Comparison of ENCODE assay signal across 25 cellular contexts in the genomic region with DNA sequence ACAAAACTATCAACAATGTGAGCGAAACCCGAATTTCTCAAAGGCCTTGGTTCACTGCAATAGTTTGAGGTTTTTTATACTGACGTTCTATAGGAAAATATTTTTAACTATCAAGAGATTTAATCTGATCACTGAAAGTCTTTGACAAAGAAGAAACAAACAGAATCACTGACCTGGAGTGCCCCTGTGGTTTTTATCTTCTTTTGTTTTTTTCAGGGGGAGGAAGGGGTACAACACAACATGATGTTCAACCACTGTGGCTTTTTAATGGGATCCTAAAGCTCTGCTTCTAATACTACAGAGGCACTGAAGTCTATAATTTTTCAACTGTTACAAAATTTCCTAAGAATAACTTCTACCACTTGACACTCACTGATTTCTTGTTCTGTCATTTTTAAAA.
"Had no signal": no experiment of that assay in that cellular context is flagged by ENCODE, and none has a peak within 500 bp of the region (broad histone marks: within the 10 kb centered on the region; RNA-seq: fewer than 3 reads in every experiment).

No MANE protein-coding gene starts in this region.

- DNase-seq: activated CD4-positive, alpha-beta T cell treated with anti-CD3 and anti-CD28 coated beads for 36 hours; activated CD4-positive, CD25-positive, alpha-beta regulatory T cell; activated CD8-positive, alpha-beta memory T cell treated with anti-CD3 and anti-CD28 coated beads, Interleukin-2, amount 10 ng/mL, durations not matched to agents 7 days and 5 days; activated CD8-positive, alpha-beta T cell treated with anti-CD3 and anti-CD28 coated beads, Interleukin-2, amount 10 ng/mL, durations not matched to agents 7 days and 5 days; activated naive CD4-positive, alpha-beta T cell; activated T-cell treated with anti-CD3 and anti-CD28 coated beads, Interleukin-2, amount 50 U/mL, for 48 hours; cerebellar nuclear complex; colonic mucosa; effector CD8-positive, alpha-beta T cell; esophagus squamous epithelium; gastrocnemius medialis; glutamatergic neuron; left lung; lower lobe of right lung; mesendoderm; sigmoid colon; small intestine; stimulated activated CD4-positive, alpha-beta T cell treated with anti-CD3 and anti-CD28 coated beads, Interleukin-1b, Interleukin-23, amount 100 ng/mL, for 48 hours; stimulated activated CD4-positive, alpha-beta T cell treated with anti-CD3 and anti-CD28 coated beads, Interleukin-4, amount 100 ng/mL, for 4 hours; stimulated activated naive CD8-positive, alpha-beta T cell treated with anti-CD3 and anti-CD28 coated beads, Interleukin-15, Interleukin-2, amounts not matched to agents 100 U/mL and 50 U/mL, for 24 hours; testis; trophoblast cell had no signal

- ATAC-seq: activated CD4-positive, alpha-beta T cell treated with anti-CD3 and anti-CD28 coated beads for 36 hours; activated CD8-positive, alpha-beta memory T cell treated with anti-CD3 and anti-CD28 coated beads, Interleukin-2, amount 10 ng/mL, durations not matched to agents 7 days and 5 days; activated CD8-positive, alpha-beta T cell treated with anti-CD3 and anti-CD28 coated beads, Interleukin-2, amount 10 ng/mL, durations not matched to agents 7 days and 5 days; gastrocnemius medialis; left lung; lower lobe of right lung; natural killer cell treated with Interleukin-12 subunit alpha and Interleukin-12 subunit beta and Interleukin-15 and Interleukin-18, amount 100 ng/mL, for 72 hours; stimulated activated naive CD8-positive, alpha-beta T cell treated with anti-CD3 and anti-CD28 coated beads, Interleukin-15, Interleukin-2, amounts not matched to agents 100 U/mL and 50 U/mL, for 24 hours had no signal

- H3K27ac Mint-ChIP-seq: activated CD4-positive, alpha-beta T cell treated with anti-CD3 and anti-CD28 coated beads for 36 hours; activated CD8-positive, alpha-beta memory T cell treated with anti-CD3 and anti-CD28 coated beads, Interleukin-2, amount 10 ng/mL, durations not matched to agents 7 days and 5 days; activated CD8-positive, alpha-beta T cell treated with anti-CD3 and anti-CD28 coated beads, Interleukin-2, amount 10 ng/mL, durations not matched to agents 7 days and 5 days; activated naive CD8-positive, alpha-beta T cell; brain; natural killer cell treated with Interleukin-12 subunit alpha and Interleukin-12 subunit beta and Interleukin-15 and Interleukin-18, amount 100 ng/mL, for 72 hours had no signal

- H3K9me3 Mint-ChIP-seq: brain; natural killer cell treated with Interleukin-12 subunit alpha and Interleukin-12 subunit beta and Interleukin-15 and Interleukin-18, amount 100 ng/mL, for 72 hours had no signal

- H3K4me1 Mint-ChIP-seq: activated CD4-positive, alpha-beta T cell treated with anti-CD3 and anti-CD28 coated beads for 36 hours; activated CD8-positive, alpha-beta memory T cell treated with anti-CD3 and anti-CD28 coated beads, Interleukin-2, amount 10 ng/mL, durations not matched to agents 7 days and 5 days had no signal

- H3K27me3 Mint-ChIP-seq: activated CD4-positive, alpha-beta T cell treated with anti-CD3 and anti-CD28 coated beads for 36 hours; activated CD8-positive, alpha-beta memory T cell treated with anti-CD3 and anti-CD28 coated beads, Interleukin-2, amount 10 ng/mL, durations not matched to agents 7 days and 5 days; activated naive CD8-positive, alpha-beta T cell; natural killer cell treated with Interleukin-12 subunit alpha and Interleukin-12 subunit beta and Interleukin-15 and Interleukin-18, amount 100 ng/mL, for 72 hours had no signal

- H3K4me3 Mint-ChIP-seq: activated CD4-positive, alpha-beta T cell treated with anti-CD3 and anti-CD28 coated beads for 36 hours; activated CD8-positive, alpha-beta memory T cell treated with anti-CD3 and anti-CD28 coated beads, Interleukin-2, amount 10 ng/mL, durations not matched to agents 7 days and 5 days; activated CD8-positive, alpha-beta T cell treated with anti-CD3 and anti-CD28 coated beads, Interleukin-2, amount 10 ng/mL, durations not matched to agents 7 days and 5 days; activated naive CD8-positive, alpha-beta T cell; brain; natural killer cell treated with Interleukin-12 subunit alpha and Interleukin-12 subunit beta and Interleukin-15 and Interleukin-18, amount 100 ng/mL, for 72 hours had no signal
